In the genomic region with DNA sequence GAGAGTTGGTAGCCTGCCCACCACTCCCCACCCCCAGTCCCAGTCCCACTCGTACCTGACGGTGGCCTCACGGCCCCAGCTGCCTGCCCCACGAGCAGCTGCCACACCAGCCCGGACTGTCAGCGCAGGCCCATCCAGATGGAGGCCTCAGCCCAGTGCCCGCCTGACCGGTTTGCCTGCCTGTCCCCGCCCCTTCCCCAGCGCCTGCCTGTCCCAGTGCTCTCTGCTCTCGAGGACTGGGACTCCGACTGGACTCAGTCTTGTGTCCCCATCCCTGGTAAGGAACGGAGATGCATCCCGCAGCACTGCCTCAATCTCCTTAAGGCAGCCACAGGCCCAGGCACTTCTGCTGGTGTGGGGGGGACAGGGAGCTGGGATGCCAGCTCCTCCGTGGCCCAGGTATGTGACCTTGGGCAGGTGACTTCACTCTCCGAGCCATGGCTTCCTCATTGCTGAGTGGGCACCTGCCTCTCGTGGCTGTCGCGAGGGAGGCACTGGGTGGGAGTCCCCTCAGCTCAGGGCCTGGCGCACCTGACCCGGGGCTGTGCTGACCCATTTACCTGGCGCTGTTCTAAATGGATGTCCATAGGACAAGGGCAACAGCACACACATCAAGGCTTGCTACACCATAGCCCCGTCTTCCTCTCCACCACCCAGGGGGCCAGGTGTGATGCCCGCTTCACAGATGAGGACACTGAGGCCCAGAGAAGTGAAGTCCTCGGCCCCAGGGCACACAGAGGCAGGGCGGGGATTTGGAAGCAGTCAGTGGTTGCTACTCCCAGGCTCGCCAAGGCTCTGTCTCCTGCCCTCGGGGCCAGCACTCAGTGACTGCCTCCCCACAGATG, we compare ENCODE assay signal across 1 cellular context.
TF ChIP-seq lines count a peak whose summit lies in the region.

A gene with protein sequence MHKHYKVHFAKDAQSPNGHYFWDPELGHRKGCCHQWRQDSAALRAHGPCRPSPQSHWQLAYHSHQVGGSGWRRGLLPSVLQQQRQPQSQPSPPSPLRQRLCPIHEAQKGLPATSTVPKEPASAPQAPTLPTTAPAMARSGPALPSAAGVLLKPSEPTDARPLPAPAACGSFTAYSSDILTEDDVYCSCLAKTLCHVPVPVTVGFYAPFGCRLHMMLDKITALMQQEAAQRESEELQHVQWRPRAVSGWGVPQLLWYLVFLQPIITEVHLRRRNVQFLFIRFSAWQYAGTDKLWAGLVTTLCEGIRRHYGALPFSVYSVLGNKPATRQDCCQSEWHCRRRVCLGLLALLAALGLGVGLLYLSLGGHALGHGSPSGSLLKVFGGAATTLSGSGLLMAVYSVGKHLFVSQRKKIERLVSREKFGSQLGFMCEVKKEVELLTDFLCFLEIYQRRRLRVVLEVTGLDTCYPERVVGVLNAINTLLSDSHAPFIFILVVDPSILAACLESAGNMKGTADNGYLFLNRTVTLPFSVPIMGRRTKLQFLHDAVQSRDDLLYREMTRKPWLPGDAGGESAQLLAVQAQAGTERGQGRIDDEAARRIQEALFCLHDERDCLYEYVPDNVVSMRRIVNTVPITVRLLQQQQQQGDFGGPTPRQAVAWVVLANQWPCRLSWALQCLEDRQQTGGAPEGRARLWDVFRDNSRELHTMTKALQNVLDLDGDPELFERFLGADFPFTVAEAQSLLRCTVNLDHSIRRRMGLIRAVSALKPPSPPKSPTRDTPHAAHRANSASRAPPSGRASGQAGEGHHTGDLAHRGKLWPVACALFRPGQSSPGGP (minus strand): TSS at position 113 of the 845 bp plus-strand sequence. CDS start 832 bp downstream, outside the sequence.

TF ChIP-seq in WTC11, 78 proteins besides CTCF, POLR2A, EP300 and RAD21 (continued from another document):
- TF ChIP-seq, protein P1, sequence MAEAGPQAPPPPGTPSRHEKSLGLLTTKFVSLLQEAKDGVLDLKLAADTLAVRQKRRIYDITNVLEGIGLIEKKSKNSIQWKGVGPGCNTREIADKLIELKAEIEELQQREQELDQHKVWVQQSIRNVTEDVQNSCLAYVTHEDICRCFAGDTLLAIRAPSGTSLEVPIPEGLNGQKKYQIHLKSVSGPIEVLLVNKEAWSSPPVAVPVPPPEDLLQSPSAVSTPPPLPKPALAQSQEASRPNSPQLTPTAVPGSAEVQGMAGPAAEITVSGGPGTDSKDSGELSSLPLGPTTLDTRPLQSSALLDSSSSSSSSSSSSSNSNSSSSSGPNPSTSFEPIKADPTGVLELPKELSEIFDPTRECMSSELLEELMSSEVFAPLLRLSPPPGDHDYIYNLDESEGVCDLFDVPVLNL (CRISPR knock-in tag; IDR thresholded peaks at IDR 0.05; ENCODE audit: borderline replicate concordance, low read depth) = no peak
- TF ChIP-seq, protein P2, sequence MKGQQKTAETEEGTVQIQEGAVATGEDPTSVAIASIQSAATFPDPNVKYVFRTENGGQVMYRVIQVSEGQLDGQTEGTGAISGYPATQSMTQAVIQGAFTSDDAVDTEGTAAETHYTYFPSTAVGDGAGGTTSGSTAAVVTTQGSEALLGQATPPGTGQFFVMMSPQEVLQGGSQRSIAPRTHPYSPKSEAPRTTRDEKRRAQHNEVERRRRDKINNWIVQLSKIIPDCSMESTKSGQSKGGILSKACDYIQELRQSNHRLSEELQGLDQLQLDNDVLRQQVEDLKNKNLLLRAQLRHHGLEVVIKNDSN (CRISPR knock-in tag; IDR thresholded peaks at IDR 0.05) = no peak
- TF ChIP-seq FOXP1 (CRISPR knock-in tag; IDR thresholded peaks at IDR 0.05; ENCODE audit: borderline replicate concordance) = no peak
